Comparison of ENCODE assay signal across 1 cellular context in the genomic region with DNA sequence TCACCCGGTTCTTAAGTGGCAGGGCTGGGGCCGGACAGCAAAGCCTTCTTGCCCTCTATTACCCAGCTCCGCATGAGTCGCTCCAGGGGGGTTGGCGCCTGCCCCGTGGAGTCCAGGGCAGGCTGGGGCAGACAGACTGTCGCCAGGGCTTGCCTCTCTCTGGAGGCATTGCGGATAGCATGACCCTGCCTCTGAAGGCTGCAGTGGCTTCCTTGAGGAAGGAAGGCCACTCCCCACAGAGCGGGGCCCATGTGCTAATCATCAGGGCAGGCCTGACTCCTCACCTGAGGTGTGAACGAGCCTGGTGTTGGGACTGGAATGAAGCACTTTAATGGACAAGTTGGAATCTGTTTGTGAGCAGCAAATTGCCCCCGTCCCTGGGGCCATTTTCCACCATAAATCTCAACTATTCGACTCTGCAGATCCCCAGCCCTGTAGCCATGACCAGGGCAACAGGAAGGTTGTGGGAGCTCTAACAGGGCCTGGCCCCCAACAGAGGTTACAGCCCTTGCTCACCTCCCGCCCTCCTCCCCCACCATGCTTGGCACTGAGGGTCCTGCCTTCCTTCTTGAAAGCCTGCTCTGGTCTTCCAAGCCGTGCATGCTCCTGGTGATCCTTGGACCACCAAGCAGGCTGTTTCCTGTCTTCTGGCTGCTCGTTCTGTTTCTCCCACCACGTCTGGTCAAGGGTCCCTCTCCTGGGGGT.
TF ChIP-seq lines count a peak whose summit lies in the region.

No MANE protein-coding gene starts in this region.

TF ChIP-seq in HEK293, 187 proteins besides CTCF, POLR2A, EP300 and RAD21 (continued from another document):
- TF ChIP-seq, protein P1, sequence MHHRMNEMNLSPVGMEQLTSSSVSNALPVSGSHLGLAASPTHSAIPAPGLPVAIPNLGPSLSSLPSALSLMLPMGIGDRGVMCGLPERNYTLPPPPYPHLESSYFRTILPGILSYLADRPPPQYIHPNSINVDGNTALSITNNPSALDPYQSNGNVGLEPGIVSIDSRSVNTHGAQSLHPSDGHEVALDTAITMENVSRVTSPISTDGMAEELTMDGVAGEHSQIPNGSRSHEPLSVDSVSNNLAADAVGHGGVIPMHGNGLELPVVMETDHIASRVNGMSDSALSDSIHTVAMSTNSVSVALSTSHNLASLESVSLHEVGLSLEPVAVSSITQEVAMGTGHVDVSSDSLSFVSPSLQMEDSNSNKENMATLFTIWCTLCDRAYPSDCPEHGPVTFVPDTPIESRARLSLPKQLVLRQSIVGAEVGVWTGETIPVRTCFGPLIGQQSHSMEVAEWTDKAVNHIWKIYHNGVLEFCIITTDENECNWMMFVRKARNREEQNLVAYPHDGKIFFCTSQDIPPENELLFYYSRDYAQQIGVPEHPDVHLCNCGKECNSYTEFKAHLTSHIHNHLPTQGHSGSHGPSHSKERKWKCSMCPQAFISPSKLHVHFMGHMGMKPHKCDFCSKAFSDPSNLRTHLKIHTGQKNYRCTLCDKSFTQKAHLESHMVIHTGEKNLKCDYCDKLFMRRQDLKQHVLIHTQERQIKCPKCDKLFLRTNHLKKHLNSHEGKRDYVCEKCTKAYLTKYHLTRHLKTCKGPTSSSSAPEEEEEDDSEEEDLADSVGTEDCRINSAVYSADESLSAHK (tag by site-specific recombination; IDR thresholded peaks at IDR 0.05) = no peak
- TF ChIP-seq SETDB1 (IDR thresholded peaks at IDR 0.05; ENCODE audit: insufficient read length, low read length) = peak; percentile 18
- TF ChIP-seq, protein P2, sequence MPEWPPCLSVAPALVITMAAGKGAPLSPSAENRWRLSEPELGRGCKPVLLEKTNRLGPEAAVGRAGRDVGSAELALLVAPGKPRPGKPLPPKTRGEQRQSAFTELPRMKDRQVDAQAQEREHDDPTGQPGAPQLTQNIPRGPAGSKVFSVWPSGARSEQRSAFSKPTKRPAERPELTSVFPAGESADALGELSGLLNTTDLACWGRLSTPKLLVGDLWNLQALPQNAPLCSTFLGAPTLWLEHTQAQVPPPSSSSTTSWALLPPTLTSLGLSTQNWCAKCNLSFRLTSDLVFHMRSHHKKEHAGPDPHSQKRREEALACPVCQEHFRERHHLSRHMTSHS (tag by site-specific recombination; IDR thresholded peaks at IDR 0.05) = no peak
